ENCODE assay signal across 18 cellular contexts in genomic region chr1:36251794-36252481, GRCh38. TPM values are rescaled to one million over a fixed set of nuclear protein-coding genes. Genes with fewer than 3 reads are reported as not detected.
A peak's percentile ranks its signal among the peaks of the same experiment; 100 is the strongest.
DNase-seq lines count a peak whose midpoint lies in the region; ATAC-seq and TF ChIP-seq lines count a peak whose summit lies in the region.
"Had no signal": no experiment of that assay in that cellular context is flagged by ENCODE, and none has a peak within 500 bp of the region (broad histone marks: within the 10 kb centered on the region; RNA-seq: fewer than 3 reads in every experiment).

No MANE protein-coding gene starts in this region.

- H3K27ac Mint-ChIP-seq in stimulated activated naive B cell treated with anti-CD40 and anti-IgM and Interleukin-4, amounts not matched to agents 10 μg/mL and 1 μg/mL and 100 μg/mL, for 72 hours = peak overlapping the region; percentile 51
- H3K27ac Mint-ChIP-seq: T-helper 1 cell treated with Interleukin-12 subunit alpha and Interleukin-12 subunit beta and Interleukin-4 antibody, amounts not matched to agents 30 μg/mL and 1 μg/mL, for 36 hours had no signal

- peaks cover 38 to 43% of the 10 kb centered on the region in 2 donors for H3K36me3 Mint-ChIP-seq in stimulated activated naive B cell treated with anti-CD40 and anti-IgM and Interleukin-4, amounts not matched to agents 10 μg/mL and 1 μg/mL and 100 μg/mL, for 72 hours

- ATAC-seq in stimulated activated naive B cell treated with anti-CD40 and anti-IgM and Interleukin-4, amounts not matched to agents 10 μg/mL and 1 μg/mL and 100 μg/mL, for 72 hours (replicated peaks) = no peak
- ATAC-seq: activated T-cell treated with anti-CD3 and anti-CD28 coated beads, Interleukin-2, amount 50 U/mL, for 72 hours; Panc1 had no signal

- peaks cover 33 to 58% of the 10 kb centered on the region in 2 donors for H3K4me1 Mint-ChIP-seq in stimulated activated naive B cell treated with anti-CD40 and anti-IgM and Interleukin-4, amounts not matched to agents 10 μg/mL and 1 μg/mL and 100 μg/mL, for 72 hours

- H3K27me3 Mint-ChIP-seq in stimulated activated naive B cell treated with anti-CD40 and anti-IgM and Interleukin-4, amounts not matched to agents 10 μg/mL and 1 μg/mL and 100 μg/mL, for 72 hours = no peaks in the 10 kb centered on the region

- POLR2A ChIA-PET in RWPE1 (lab: Yijun Ruan, JAX; ENCODE audit: low non-redundant PET) = no interaction called here

- H3K4me3 Mint-ChIP-seq in stimulated activated naive B cell treated with anti-CD40 and anti-IgM and Interleukin-4, amounts not matched to agents 10 μg/mL and 1 μg/mL and 100 μg/mL, for 72 hours = no peak overlapping the region
- H3K4me3 Mint-ChIP-seq: activated T-cell treated with anti-CD3 and anti-CD28 coated beads, Interleukin-2, amount 50 U/mL, for 72 hours; T-helper 1 cell treated with Interleukin-12 subunit alpha and Interleukin-12 subunit beta and Interleukin-4 antibody, amounts not matched to agents 30 μg/mL and 1 μg/mL, for 36 hours had no signal

- no peak for TF ChIP-seq CTCF in RWPE1 (conservative IDR thresholded peaks at IDR 0.05; ENCODE audit: low read depth)
- no peak for TF ChIP-seq CTCF in fibroblast of villous mesenchyme (IDR thresholded peaks at IDR 0.05; ENCODE audit: insufficient read depth, low read depth, low read length)

- no peak overlapping the region for H3K4me3 ChIP-seq in fibroblast of villous mesenchyme (ENCODE audit: low read depth, low read length)
- H3K4me3 ChIP-seq: adrenal gland, dorsolateral prefrontal cortex had no signal

- peak overlapping the region; percentile 57 for H3K27ac ChIP-seq in RWPE1
- H3K27ac ChIP-seq: dorsolateral prefrontal cortex had no signal

- CTCF ChIA-PET in RWPE1 (lab: Yijun Ruan, JAX) = interaction anchor here (0.7 to 0.9 kb wide), 2 partner anchors 12 to 77 kb away, joined by 4 read pairs; no protein-coding TSS in a partner anchor

- DNase-seq in EH (ENCODE audit: low read depth) (peak; percentile 27), RWPE1 (ENCODE audit: low spot score) (no peak), fibroblast of villous mesenchyme (ENCODE audit: low read depth) (peak; percentile 21), medulla oblongata (ENCODE audit: extremely low spot score) (no peak), D341Med (ENCODE audit: low spot score) (no peak), dermis blood vessel endothelial cell (no peak)
- DNase-seq in stimulated activated naive B cell treated with anti-CD40 and anti-IgM and Interleukin-4, amounts not matched to agents 10 μg/mL and 1 μg/mL and 100 μg/mL, for 72 hours = no peak
- DNase-seq: activated CD4-positive, alpha-beta T cell treated with anti-CD3 and anti-CD28 coated beads for 48 hours; activated T-cell treated with anti-CD3 and anti-CD28 coated beads, Interleukin-2, amount 50 U/mL, for 72 hours; adrenal gland; Caco-2; dorsolateral prefrontal cortex; H7; NCI-H1694; NCI-H524; stimulated activated CD4-positive, alpha-beta T cell treated with anti-CD3 and anti-CD28 coated beads, Interleukin-4, amount 100 ng/mL, for 1 hour had no signal

- H3K9me3 Mint-ChIP-seq in stimulated activated naive B cell treated with anti-CD40 and anti-IgM and Interleukin-4, amounts not matched to agents 10 μg/mL and 1 μg/mL and 100 μg/mL, for 72 hours = peaks cover 1 to 5% of the 10 kb centered on the region in 2 donors
- H3K9me3 Mint-ChIP-seq: T-helper 1 cell treated with Interleukin-12 subunit alpha and Interleukin-12 subunit beta and Interleukin-4 antibody, amounts not matched to agents 30 μg/mL and 1 μg/mL, for 36 hours had no signal

RNA-seq across cellular contexts. Expression of gene THRAP3, which starts 27.7 kb away (rescaled TPM):
- total RNA-seq in fibroblast of villous mesenchyme (120 and 130 TPM in 2 replicates), dermis blood vessel endothelial cell (96.0 and 151 TPM in 2 replicates)

RNA-seq across cellular contexts. Expression of gene SH3D21, which starts 54.2 kb away (rescaled TPM):
- total RNA-seq in fibroblast of villous mesenchyme (3.9 and 5.8 TPM in 2 replicates), dermis blood vessel endothelial cell (0.74 and 1.5 TPM in 2 replicates)

Comparison
In these comparisons a context has a peak if more than half of its experiments do, and no peak if none do; other contexts are left out.
1. DNase-seq: peak in EH (single experiment) and fibroblast of villous mesenchyme (single experiment); none in RWPE1 (single experiment), stimulated activated naive B cell treated with anti-CD40 and anti-IgM and Interleukin-4, amounts not matched to agents 10 μg/mL and 1 μg/mL and 100 μg/mL, for 72 hours (single experiment), medulla oblongata (single experiment), D341Med (single experiment) and dermis blood vessel endothelial cell (single experiment).